Comparison of ENCODE assay signal across 8 cellular contexts in the genomic region with DNA sequence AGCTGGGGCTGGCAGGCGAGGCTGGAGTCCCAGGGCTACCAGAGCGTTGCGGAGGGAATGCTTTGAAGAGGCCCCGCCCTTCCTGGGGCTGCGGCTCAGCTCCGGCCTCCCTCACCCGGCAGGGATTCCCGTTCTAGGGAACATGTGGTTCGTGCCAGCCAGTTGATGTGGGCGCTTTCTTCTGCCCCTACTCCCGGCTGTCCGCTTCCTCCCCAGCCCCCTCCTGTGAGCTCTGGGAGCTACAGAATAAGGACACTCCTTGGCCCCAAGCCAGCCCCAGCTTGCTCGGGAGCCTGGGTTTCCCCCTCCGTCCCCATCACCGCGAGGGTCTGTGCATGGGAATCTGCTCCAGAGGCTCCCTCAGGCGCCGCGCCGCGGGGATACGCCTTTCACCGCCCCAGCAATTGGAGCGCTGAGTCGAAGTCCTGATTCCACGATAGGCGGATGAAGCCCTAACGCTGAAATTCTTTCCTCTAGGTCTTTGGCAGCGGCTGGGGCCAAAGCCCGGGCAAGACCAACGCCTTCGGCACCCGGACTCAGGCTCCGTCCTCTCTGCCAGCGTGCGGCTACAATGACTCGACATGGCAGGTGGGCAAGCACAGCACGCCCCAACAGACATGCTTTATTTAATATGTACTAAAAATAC.
DNase-seq lines count a peak whose midpoint lies in the region; ATAC-seq, FAIRE-seq and TF ChIP-seq lines count a peak whose summit lies in the region.

No MANE protein-coding gene starts in this region.

- peak overlapping the region; percentile 72 to 90 for H3K9ac ChIP-seq in stomach smooth muscle (ENCODE audit: low read length in 2 of 2)

- no peak for TF ChIP-seq CTCF in AG10803 (conservative IDR thresholded peaks at IDR 0.05; ENCODE audit: low read length)

- no peaks in the 10 kb centered on the region for H3K9me3 ChIP-seq in stomach smooth muscle (ENCODE audit: control insufficient read depth in 2 of 2, low read length in 2 of 2)

- H3K4me1 ChIP-seq in stomach smooth muscle (ENCODE audit: control insufficient read depth, insufficient read depth, low read length), result peaks cover 17% of the 10 kb centered on the region

- H3K4me3 ChIP-seq in AG10803 (ENCODE audit: low read length) (peak overlapping the region; percentile 54), stomach smooth muscle (ENCODE audit: low read length in 2 of 2) (peak overlapping the region; percentile 66 to 79)

- DNase-seq in AG10803 (ENCODE audit: low read depth) (peak; percentile 48), NCI-H2029 (lab: John Stamatoyannopoulos, UW) (peak; percentile 49), dedifferentiated amniotic fluid mesenchymal stem cell (ENCODE audit: extremely low spot score) (peak; percentile 48), left kidney (ENCODE audit: low read depth, low spot score) (peak; percentile 93), HTR-8/SVneo (ENCODE audit: insufficient read length, low spot score) (no peak)

- no peak for ATAC-seq in HG02763 (IDR thresholded peaks at IDR 0.05; ENCODE audit: unreplicated experiment)
- no peak for ATAC-seq in HG03139 (IDR thresholded peaks at IDR 0.05; ENCODE audit: unreplicated experiment)

- peak overlapping the region; percentile 90 for H3K27ac ChIP-seq in stomach smooth muscle (ENCODE audit: low read length)

- FAIRE-seq in HTR-8/SVneo (lab: Jason Lieb, UNC), result no peak

- no peaks in the 10 kb centered on the region for H3K36me3 ChIP-seq in stomach smooth muscle (ENCODE audit: control insufficient read depth in 2 of 2, insufficient read depth in 2 of 2, low read length in 2 of 2)

- H3K27me3 ChIP-seq in stomach smooth muscle (ENCODE audit: control insufficient read depth in 1 of 2, insufficient read depth in 2 of 2, low read length in 2 of 2), result no peaks in the 10 kb centered on the region
